ENCODE assay signal across 21 cellular contexts in the genomic region with DNA sequence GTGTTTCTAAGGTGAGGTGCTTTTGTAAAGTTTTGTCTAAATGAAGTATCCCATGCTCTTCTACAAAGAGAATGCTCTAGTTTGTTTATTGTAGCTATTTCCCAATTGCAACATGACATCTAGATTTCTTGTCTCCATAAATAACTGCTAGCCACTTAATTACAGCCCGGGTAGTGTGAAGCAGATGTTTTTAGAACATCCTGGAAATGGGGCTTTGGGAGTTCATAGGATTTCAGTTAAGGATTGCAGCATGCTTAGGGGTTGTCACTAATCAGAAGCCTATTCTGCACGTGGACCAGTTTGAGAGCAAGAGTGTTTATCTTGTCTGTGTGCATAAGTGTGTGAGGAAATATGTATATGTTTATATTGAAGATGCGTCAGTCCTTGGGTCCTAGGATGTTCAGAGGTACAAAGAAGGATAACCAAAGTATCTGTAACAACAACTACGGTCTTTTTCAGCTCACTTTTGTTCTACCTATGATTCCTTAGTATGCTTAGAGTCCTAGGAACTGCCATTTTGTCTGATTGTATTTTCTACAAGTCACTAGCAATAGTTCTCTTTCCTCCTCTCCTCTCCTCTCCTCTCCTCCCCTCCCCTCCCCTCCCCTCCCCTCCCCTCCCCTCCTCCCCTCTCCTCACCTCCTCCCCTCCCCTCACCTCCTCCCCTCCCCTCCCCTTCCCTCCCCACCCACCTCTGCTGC.
DNase-seq lines count a peak whose midpoint lies in the region; ATAC-seq, FAIRE-seq and TF ChIP-seq lines count a peak whose summit lies in the region.
"Had no signal": no experiment of that assay in that cellular context is flagged by ENCODE, and none has a peak within 500 bp of the region (broad histone marks: within the 10 kb centered on the region; RNA-seq: fewer than 3 reads in every experiment).

No MANE protein-coding gene starts in this region.

- ATAC-seq in HepG2 (no peak), right lobe of liver (no peak)
- no peak for ATAC-seq in activated CD8-positive, alpha-beta T cell treated with anti-CD3 and anti-CD28 coated beads for 36 hours
- ATAC-seq: K562, Right ventricle myocardium inferior had no signal

- no peak for DNase-seq in HepG2 (ENCODE audit: low spot score)
- DNase-seq in right lobe of liver: no peak
- DNase-seq in amniotic epithelial cell (ENCODE audit: low read depth): peak; percentile 29
- DNase-seq in iris pigment epithelial cell (ENCODE audit: low read depth): peak; percentile 12
- no peak for DNase-seq in vagina (ENCODE audit: extremely low spot score in 2 of 2)
- DNase-seq in HuH-7 (ENCODE audit: low spot score): no peak
- DNase-seq in GDM1 (lab: John Stamatoyannopoulos, UW): no peak
- no peak for DNase-seq in activated CD8-positive, alpha-beta T cell treated with anti-CD3 and anti-CD28 coated beads for 36 hours
- DNase-seq: DMS79 treated with DMSO at 0.1 percent for 48 hours, MG63, NCI-H1694 treated with DMSO at 0.1 percent for 48 hours, NCI-H2081 treated with DMSO at 0.1 percent for 48 hours, NCI-H2171 treated with DMSO at 0.1 percent for 48 hours, NCI-H774, OCI-M1 had no signal

- FAIRE-seq in HepG2 (lab: Jason Lieb, UNC): no peak
- FAIRE-seq: GM12892, H1, K562 had no signal

- H3K79me2 ChIP-seq in HepG2 (ENCODE audit: insufficient read depth, low read length): no peaks in the 10 kb centered on the region

- intact Hi-C loops in HepG2 (cut with micrococcal nuclease; ENCODE audit: unreplicated experiment) (no loop called here), right lobe of liver (cut with DNase I) (no loop called here), vagina (cut with DNase I) (no loop called here)
- intact Hi-C loops in activated CD8-positive, alpha-beta T cell treated with anti-CD3 and anti-CD28 coated beads for 36 hours (cut with micrococcal nuclease): no loop called here

- no peak for TF ChIP-seq RAD21 in HepG2 (CRISPR knock-in tag; IDR thresholded peaks at IDR 0.05)

- POLR2A ChIA-PET in HepG2 (lab: Yijun Ruan, JAX): no interaction called here
- POLR2A ChIA-PET in activated CD8-positive, alpha-beta T cell treated with anti-CD3 and anti-CD28 coated beads for 36 hours (lab: Charles Lee): interaction anchor here (0.5 kb wide), 1 partner anchor 315 kb away, joined by 3 read pairs; no protein-coding TSS in a partner anchor

- H3K9me3 ChIP-seq in HepG2 (ENCODE audit: low read length) (no peaks in the 10 kb centered on the region), right lobe of liver (no peaks in the 10 kb centered on the region), vagina (no peaks in the 10 kb centered on the region)
- H3K9me3 ChIP-seq: MG63, SJSA1 had no signal

- 85% methylated on average over 4 of the region's 4 CpGs for WGBS in HepG2 (ENCODE audit: low lambda C conversion rate)
- 77% methylated on average over 4 of the region's 4 CpGs for WGBS in right lobe of liver (ENCODE audit: insufficient coverage, low coverage, low lambda C conversion rate, missing lambda C conversion rate)

- peaks cover 2% of the 10 kb centered on the region for H3K9me3 Mint-ChIP-seq in activated CD8-positive, alpha-beta T cell treated with anti-CD3 and anti-CD28 coated beads for 36 hours

- H3K4me3 ChIP-seq in HepG2 (replicated peaks in 1 of 3; ENCODE audit: insufficient read depth in 1 of 3, low read depth in 2 of 3, low read length in 3 of 3) (no peak overlapping the region), right lobe of liver (no peak overlapping the region), vagina (no peak overlapping the region)
- H3K4me3 ChIP-seq: K562, MG63, SJSA1 had no signal

- no peak overlapping the region for H3K27ac Mint-ChIP-seq in activated CD8-positive, alpha-beta T cell treated with anti-CD3 and anti-CD28 coated beads for 36 hours
- H3K27ac Mint-ChIP-seq: B cell had no signal

- no TSS peak for BruUV-seq in HepG2 (replicated peaks; lab: Mats Ljungman, UMichigan)

- no peak overlapping the region for H3K27ac ChIP-seq in HepG2 (ENCODE audit: extremely low read length, insufficient read depth, low read length)
- no peak overlapping the region for H3K27ac ChIP-seq in right lobe of liver
- H3K27ac ChIP-seq in vagina: peak overlapping the region; percentile 35
- H3K27ac ChIP-seq: SJSA1 had no signal

- no peak overlapping the region for H3K4me2 ChIP-seq in HepG2 (ENCODE audit: low read depth, low read length)

- no peak overlapping the region for H3K4me3 Mint-ChIP-seq in activated CD8-positive, alpha-beta T cell treated with anti-CD3 and anti-CD28 coated beads for 36 hours
- H3K4me3 Mint-ChIP-seq: B cell had no signal

- TF ChIP-seq EP300 in HepG2 (IDR thresholded peaks at IDR 0.05; ENCODE audit: low read depth in 2 of 2, low read length in 2 of 2) (no peak), HepG2 (CRISPR knock-in tag; IDR thresholded peaks at IDR 0.05; ENCODE audit: borderline replicate concordance) (no peak)

- in situ Hi-C loops in HepG2 (cut with HindIII; ENCODE audit: extremely low pct_ligation_motif_present, low pct_unique_long_range_greater_than_20kb): no loop called here

- no peaks in the 10 kb centered on the region for H3K36me3 Mint-ChIP-seq in activated CD8-positive, alpha-beta T cell treated with anti-CD3 and anti-CD28 coated beads for 36 hours (ENCODE audit: low read depth)

- no peaks in the 10 kb centered on the region for H3K27me3 Mint-ChIP-seq in activated CD8-positive, alpha-beta T cell treated with anti-CD3 and anti-CD28 coated beads for 36 hours
- H3K27me3 Mint-ChIP-seq: B cell had no signal

- no peak for TF ChIP-seq CTCF in HepG2 (CRISPR knock-in tag; IDR thresholded peaks at IDR 0.05)
- no peak for TF ChIP-seq CTCF in right lobe of liver (IDR thresholded peaks at IDR 0.05)
- no peak for TF ChIP-seq CTCF in vagina (IDR thresholded peaks at IDR 0.05)
- no peak for TF ChIP-seq CTCF in activated CD8-positive, alpha-beta T cell treated with anti-CD3 and anti-CD28 coated beads for 36 hours (IDR thresholded peaks at IDR 0.05)

- no peaks in the 10 kb centered on the region for H4K20me1 ChIP-seq in HepG2 (ENCODE audit: insufficient read depth, low read length)

- H3K36me3 ChIP-seq in HepG2 (replicated peaks in 1 of 2; ENCODE audit: control insufficient read depth in 1 of 2, insufficient read depth in 2 of 2, low read length in 2 of 2) (peaks cover 2 to 40% of the 10 kb centered on the region in 2 experiments; a peak in 3 of 5 replicates), right lobe of liver (no peaks in the 10 kb centered on the region), vagina (no peaks in the 10 kb centered on the region)
- H3K36me3 ChIP-seq: MG63, SJSA1 had no signal

- H3K4me1 Mint-ChIP-seq in activated CD8-positive, alpha-beta T cell treated with anti-CD3 and anti-CD28 coated beads for 36 hours (ENCODE audit: low read depth): no peaks in the 10 kb centered on the region
- H3K4me1 Mint-ChIP-seq: B cell had no signal

- H2AFZ ChIP-seq in HepG2 (ENCODE audit: low read length): no peak overlapping the region

- H3K27me3 ChIP-seq in HepG2 (ENCODE audit: control insufficient read depth in 1 of 2, insufficient read depth in 2 of 2, low read length in 2 of 2): no peaks in the 10 kb centered on the region
- no peaks in the 10 kb centered on the region for H3K27me3 ChIP-seq in right lobe of liver
- no peaks in the 10 kb centered on the region for H3K27me3 ChIP-seq in vagina
- H3K27me3 ChIP-seq: MG63, SJSA1 had no signal

- CTCF ChIA-PET in HepG2 (lab: Yijun Ruan, JAX; ENCODE audit: low intra/inter-chr PET ratio, low total read pairs): no interaction called here
- CTCF ChIA-PET in activated CD8-positive, alpha-beta T cell treated with anti-CD3 and anti-CD28 coated beads for 36 hours (lab: Charles Lee): no interaction called here

- peaks cover 20% of the 10 kb centered on the region for H3K4me1 ChIP-seq in HepG2 (ENCODE audit: insufficient read depth, low read length)
- peaks cover 0 to 18% (median 5%) of the 10 kb centered on the region in 4 donors for H3K4me1 ChIP-seq in right lobe of liver
- H3K4me1 ChIP-seq in vagina: peaks cover 21% of the 10 kb centered on the region
- H3K4me1 ChIP-seq: SJSA1 had no signal

- TF ChIP-seq POLR2A in HepG2 (IDR thresholded peaks at IDR 0.05; ENCODE audit: insufficient read depth in 1 of 2, low read depth in 2 of 2, low read length in 2 of 2) (no peak), right lobe of liver (IDR thresholded peaks at IDR 0.05) (no peak), vagina (IDR thresholded peaks at IDR 0.05) (no peak)

- H3K9ac ChIP-seq in HepG2 (ENCODE audit: insufficient read depth, low read depth, low read length): no peak overlapping the region

TF ChIP-seq in HepG2, 621 proteins besides CTCF, POLR2A, EP300 and RAD21:
- no peak for TF ChIP-seq ELF1 (CRISPR knock-in tag; IDR thresholded peaks at IDR 0.05)
- 0 out of 2 replicates have a peak, but pooled peaks have one; percentile 49 for TF ChIP-seq PCBP1 (IDR thresholded peaks at IDR 0.05; ENCODE audit: borderline replicate concordance, low read depth, low read length)
- TF ChIP-seq GFI1 (CRISPR knock-in tag; IDR thresholded peaks at IDR 0.05; ENCODE audit: borderline replicate concordance): no peak
- peak; percentile 95 for TF ChIP-seq HNRNPK (IDR thresholded peaks at IDR 0.05; ENCODE audit: low read depth, low read length, poor library complexity, severe bottlenecking)
- no peak for TF ChIP-seq SOX6 (IDR thresholded peaks at IDR 0.05)
- no peak for TF ChIP-seq SOX6 (CRISPR knock-in tag; IDR thresholded peaks at IDR 0.05)
- no peak for TF ChIP-seq ZNF766 (CRISPR knock-in tag; IDR thresholded peaks at IDR 0.05; ENCODE audit: borderline replicate concordance)
- TF ChIP-seq, protein P1, sequence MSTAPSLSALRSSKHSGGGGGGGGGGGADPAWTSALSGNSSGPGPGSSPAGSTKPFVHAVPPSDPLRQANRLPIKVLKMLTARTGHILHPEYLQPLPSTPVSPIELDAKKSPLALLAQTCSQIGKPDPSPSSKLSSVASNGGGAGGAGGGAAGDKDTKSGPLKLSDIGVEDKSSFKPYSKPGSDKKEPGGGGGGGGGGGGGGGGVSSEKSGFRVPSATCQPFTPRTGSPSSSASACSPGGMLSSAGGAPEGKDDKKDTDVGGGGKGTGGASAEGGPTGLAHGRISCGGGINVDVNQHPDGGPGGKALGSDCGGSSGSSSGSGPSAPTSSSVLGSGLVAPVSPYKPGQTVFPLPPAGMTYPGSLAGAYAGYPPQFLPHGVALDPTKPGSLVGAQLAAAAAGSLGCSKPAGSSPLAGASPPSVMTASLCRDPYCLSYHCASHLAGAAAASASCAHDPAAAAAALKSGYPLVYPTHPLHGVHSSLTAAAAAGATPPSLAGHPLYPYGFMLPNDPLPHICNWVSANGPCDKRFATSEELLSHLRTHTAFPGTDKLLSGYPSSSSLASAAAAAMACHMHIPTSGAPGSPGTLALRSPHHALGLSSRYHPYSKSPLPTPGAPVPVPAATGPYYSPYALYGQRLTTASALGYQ (CRISPR knock-in tag; IDR thresholded peaks at IDR 0.05): no peak
- TF ChIP-seq SATB2 (CRISPR knock-in tag; IDR thresholded peaks at IDR 0.05): no peak

Comparison
In these comparisons a context has a peak if more than half of its experiments do, and no peak if none do; other contexts are left out.
1. DNase-seq: peak in amniotic epithelial cell (single experiment) and iris pigment epithelial cell (single experiment); none in HepG2 (single experiment), right lobe of liver (0 of 3), vagina (0 of 2), HuH-7 (single experiment), GDM1 (single experiment) and activated CD8-positive, alpha-beta T cell treated with anti-CD3 and anti-CD28 coated beads for 36 hours (single experiment).